ENCODE assay signal across 40 cellular contexts in genomic region chr5:8050616-8051015, GRCh38.
"Had no signal": no experiment of that assay in that cellular context is flagged by ENCODE, and none has a peak within 500 bp of the region (broad histone marks: within the 10 kb centered on the region; RNA-seq: fewer than 3 reads in every experiment).

No MANE protein-coding gene starts in this region.

- H3K4me1 Mint-ChIP-seq: activated naive CD4-positive, alpha-beta T cell treated with anti-CD3 and anti-CD28 coated beads, Interleukin-2, amount 10 ng/mL, durations not matched to agents 7 days and 5 days; activated naive CD4-positive, alpha-beta T cell treated with anti-CD3 and anti-CD28 coated beads, Interleukin-2, amount 50 U/mL, for 24 hours; activated naive CD8-positive, alpha-beta T cell treated with anti-CD3 and anti-CD28 coated beads for 36 hours; activated naive CD8-positive, alpha-beta T cell treated with anti-CD3 and anti-CD28 coated beads, Interleukin-2, amount 10 ng/mL, durations not matched to agents 7 days and 5 days; activated naive CD8-positive, alpha-beta T cell treated with anti-CD3 and anti-CD28 coated beads, Interleukin-2, amount 50 U/mL, for 24 hours; activated T-helper 17 cell treated with anti-CD3 and anti-CD28 coated beads, Interleukin-2, amount 50 U/mL, for 72 hours; central memory CD8-positive, alpha-beta T cell had no signal

- H3K4me3 ChIP-seq: adrenal gland, ascending aorta, body of pancreas, breast epithelium, cardiac muscle cell had no signal

- H3K36me3 ChIP-seq: adrenal gland, ascending aorta, brain microvascular endothelial cell, breast epithelium, cardiac muscle cell had no signal

- H3K27ac ChIP-seq: adrenal gland, ascending aorta, body of pancreas, brain microvascular endothelial cell, breast epithelium, cardiac muscle cell had no signal

- H3K27me3 ChIP-seq: adrenal gland, ascending aorta, body of pancreas, brain microvascular endothelial cell, breast epithelium, cardiac muscle cell had no signal

- H3K4me3 Mint-ChIP-seq: activated naive CD4-positive, alpha-beta T cell treated with anti-CD3 and anti-CD28 coated beads for 36 hours; activated naive CD4-positive, alpha-beta T cell treated with anti-CD3 and anti-CD28 coated beads, Interleukin-2, amount 10 ng/mL, durations not matched to agents 7 days and 5 days; activated naive CD4-positive, alpha-beta T cell treated with anti-CD3 and anti-CD28 coated beads, Interleukin-2, amount 50 U/mL, for 24 hours; activated naive CD8-positive, alpha-beta T cell; activated naive CD8-positive, alpha-beta T cell treated with anti-CD3 and anti-CD28 coated beads for 36 hours; activated naive CD8-positive, alpha-beta T cell treated with anti-CD3 and anti-CD28 coated beads, Interleukin-2, amount 10 ng/mL, durations not matched to agents 7 days and 5 days; activated naive CD8-positive, alpha-beta T cell treated with anti-CD3 and anti-CD28 coated beads, Interleukin-2, amount 50 U/mL, for 24 hours; activated T-cell treated with anti-CD3 and anti-CD28 coated beads, Interleukin-2, amount 50 U/mL, for 24 hours; activated T-cell treated with anti-CD3 and anti-CD28 coated beads, Interleukin-2, amount 50 U/mL, for 4 hours; activated T-cell treated with anti-CD3 and anti-CD28 coated beads, Interleukin-2, amount 50 U/mL, for 72 hours; activated T-helper 1 cell treated with anti-CD3 and anti-CD28 coated beads, Interleukin-12 subunit alpha, Interleukin-12 subunit beta, Interleukin-2, Interleukin-4 antibody, amounts not matched to agents 30 ng/mL and 10 ng/mL and 1 ng/mL, durations not matched to agents 14 hours and 24 hours and 36 hours; activated T-helper 17 cell treated with anti-CD3 and anti-CD28 coated beads, Interleukin-2, amount 50 U/mL, for 72 hours; brain; central memory CD8-positive, alpha-beta T cell had no signal

- H3K9me3 ChIP-seq: adrenal gland, ascending aorta, body of pancreas, breast epithelium had no signal

- H3K36me3 Mint-ChIP-seq: activated naive CD4-positive, alpha-beta T cell treated with anti-CD3 and anti-CD28 coated beads, Interleukin-2, amount 10 ng/mL, durations not matched to agents 7 days and 5 days; activated naive CD4-positive, alpha-beta T cell treated with anti-CD3 and anti-CD28 coated beads, Interleukin-2, amount 50 U/mL, for 24 hours; activated naive CD8-positive, alpha-beta T cell; activated naive CD8-positive, alpha-beta T cell treated with anti-CD3 and anti-CD28 coated beads for 36 hours; activated naive CD8-positive, alpha-beta T cell treated with anti-CD3 and anti-CD28 coated beads, Interleukin-2, amount 10 ng/mL, durations not matched to agents 7 days and 5 days; brain had no signal

- H3K27me3 Mint-ChIP-seq: activated naive CD4-positive, alpha-beta T cell treated with anti-CD3 and anti-CD28 coated beads, Interleukin-2, amount 10 ng/mL, durations not matched to agents 7 days and 5 days; activated naive CD4-positive, alpha-beta T cell treated with anti-CD3 and anti-CD28 coated beads, Interleukin-2, amount 50 U/mL, for 24 hours; activated naive CD8-positive, alpha-beta T cell; activated naive CD8-positive, alpha-beta T cell treated with anti-CD3 and anti-CD28 coated beads for 36 hours; activated naive CD8-positive, alpha-beta T cell treated with anti-CD3 and anti-CD28 coated beads, Interleukin-2, amount 10 ng/mL, durations not matched to agents 7 days and 5 days; activated naive CD8-positive, alpha-beta T cell treated with anti-CD3 and anti-CD28 coated beads, Interleukin-2, amount 50 U/mL, for 24 hours; activated T-cell treated with anti-CD3 and anti-CD28 coated beads, Interleukin-2, amount 50 U/mL, for 24 hours; activated T-helper 17 cell treated with anti-CD3 and anti-CD28 coated beads, Interleukin-2, amount 50 U/mL, for 72 hours; brain; central memory CD8-positive, alpha-beta T cell had no signal

- H3K27ac Mint-ChIP-seq: activated naive CD4-positive, alpha-beta T cell treated with anti-CD3 and anti-CD28 coated beads for 36 hours; activated naive CD4-positive, alpha-beta T cell treated with anti-CD3 and anti-CD28 coated beads, Interleukin-2, amount 10 ng/mL, durations not matched to agents 7 days and 5 days; activated naive CD4-positive, alpha-beta T cell treated with anti-CD3 and anti-CD28 coated beads, Interleukin-2, amount 50 U/mL, for 24 hours; activated naive CD4-positive, alpha-beta T cell treated with anti-CD3 and anti-CD28 coated beads, Interleukin-2, amount 50 U/mL, for 72 hours; activated naive CD8-positive, alpha-beta T cell; activated naive CD8-positive, alpha-beta T cell treated with anti-CD3 and anti-CD28 coated beads for 36 hours; activated naive CD8-positive, alpha-beta T cell treated with anti-CD3 and anti-CD28 coated beads, Interleukin-2, amount 10 ng/mL, durations not matched to agents 7 days and 5 days; activated naive CD8-positive, alpha-beta T cell treated with anti-CD3 and anti-CD28 coated beads, Interleukin-2, amount 50 U/mL, for 24 hours; activated T-cell treated with anti-CD3 and anti-CD28 coated beads, Interleukin-2, amount 50 U/mL, for 24 hours; activated T-cell treated with anti-CD3 and anti-CD28 coated beads, Interleukin-2, amount 50 U/mL, for 72 hours; activated T-helper 1 cell treated with anti-CD3 and anti-CD28 coated beads, Interleukin-12 subunit alpha, Interleukin-12 subunit beta, Interleukin-2, Interleukin-4 antibody, amounts not matched to agents 30 ng/mL and 10 ng/mL and 1 ng/mL, durations not matched to agents 14 hours and 24 hours and 36 hours; activated T-helper 17 cell treated with anti-CD3 and anti-CD28 coated beads, Interleukin-2, amount 50 U/mL, for 72 hours; activated T-helper 2 cell treated with anti-CD3 and anti-CD28 coated beads, Interferon-gamma antibody, Interleukin-2, Interleukin-4, amounts not matched to agents 10 μg/mL and 5 μg/mL and 100 μg/mL, durations not matched to agents 14 hours and 24 hours and 36 hours; brain had no signal

- ATAC-seq: activated naive CD4-positive, alpha-beta T cell treated with anti-CD3 and anti-CD28 coated beads, Interleukin-2, amount 50 U/mL, for 72 hours; activated naive CD8-positive, alpha-beta T cell treated with anti-CD3 and anti-CD28 coated beads, Interleukin-2, amount 50 U/mL, for 24 hours; activated T-cell treated with anti-CD3 and anti-CD28 coated beads, Interleukin-2, amount 50 U/mL, for 4 hours; activated T-cell treated with anti-CD3 and anti-CD28 coated beads, Interleukin-2, amount 50 U/mL, for 72 hours; activated T-helper 17 cell treated with anti-CD3 and anti-CD28 coated beads, Interleukin-2, amount 50 U/mL, for 72 hours; body of pancreas had no signal

- DNase-seq: activated effector memory CD4-positive, alpha-beta T cell treated with anti-CD3 and anti-CD28 coated beads, Interleukin-2, amount 50 U/mL, for 16 hours; activated effector memory CD4-positive, alpha-beta T cell treated with Interleukin-2 at 50 U/mL for 16 hours; activated gamma-delta T cell; activated gamma-delta T cell treated with Interleukin-2 at 50 U/mL for 16 hours; activated naive CD4-positive, alpha-beta T cell; activated naive CD4-positive, alpha-beta T cell treated with anti-CD3 and anti-CD28 coated beads for 36 hours; activated naive CD4-positive, alpha-beta T cell treated with anti-CD3 and anti-CD28 coated beads, Interleukin-2, amount 10 ng/mL, durations not matched to agents 7 days and 5 days; activated naive CD4-positive, alpha-beta T cell treated with anti-CD3 and anti-CD28 coated beads, Interleukin-2, amount 50 U/mL, for 16 hours; activated naive CD4-positive, alpha-beta T cell treated with Interleukin-2 at 50 U/mL for 16 hours; activated naive CD8-positive, alpha-beta T cell treated with anti-CD3 and anti-CD28 coated beads for 36 hours; activated naive CD8-positive, alpha-beta T cell treated with anti-CD3 and anti-CD28 coated beads, Interleukin-2, amount 10 ng/mL, durations not matched to agents 7 days and 5 days; activated naive CD8-positive, alpha-beta T cell treated with anti-CD3 and anti-CD28 coated beads, Interleukin-2, amount 50 U/mL, for 24 hours; activated T-cell treated with anti-CD3 and anti-CD28 coated beads, Interleukin-2, amount 50 U/mL, for 1 hour; activated T-cell treated with anti-CD3 and anti-CD28 coated beads, Interleukin-2, amount 50 U/mL, for 24 hours; activated T-cell treated with anti-CD3 and anti-CD28 coated beads, Interleukin-2, amount 50 U/mL, for 4 hours; activated T-cell treated with anti-CD3 and anti-CD28 coated beads, Interleukin-2, amount 50 U/mL, for 48 hours; activated T-cell treated with anti-CD3 and anti-CD28 coated beads, Interleukin-2, amount 50 U/mL, for 72 hours; adrenal gland; amniotic stem cell; amygdala; anterior cingulate cortex; aorta; body of pancreas; brain microvascular endothelial cell; caudate nucleus; central memory CD4-positive, alpha-beta T cell; cerebellar nuclear complex had no signal

- H3K9me3 Mint-ChIP-seq: activated T-helper 2 cell treated with anti-CD3 and anti-CD28 coated beads, Interferon-gamma antibody, Interleukin-2, Interleukin-4, amounts not matched to agents 10 μg/mL and 5 μg/mL and 100 μg/mL, durations not matched to agents 14 hours and 24 hours and 36 hours had no signal

- FAIRE-seq: astrocyte, bronchial epithelial cell had no signal

- H3K4me1 ChIP-seq: adrenal gland, ascending aorta, body of pancreas, breast epithelium had no signal
